Comparison of ENCODE assay signal across 13 cellular contexts in the genomic region with DNA sequence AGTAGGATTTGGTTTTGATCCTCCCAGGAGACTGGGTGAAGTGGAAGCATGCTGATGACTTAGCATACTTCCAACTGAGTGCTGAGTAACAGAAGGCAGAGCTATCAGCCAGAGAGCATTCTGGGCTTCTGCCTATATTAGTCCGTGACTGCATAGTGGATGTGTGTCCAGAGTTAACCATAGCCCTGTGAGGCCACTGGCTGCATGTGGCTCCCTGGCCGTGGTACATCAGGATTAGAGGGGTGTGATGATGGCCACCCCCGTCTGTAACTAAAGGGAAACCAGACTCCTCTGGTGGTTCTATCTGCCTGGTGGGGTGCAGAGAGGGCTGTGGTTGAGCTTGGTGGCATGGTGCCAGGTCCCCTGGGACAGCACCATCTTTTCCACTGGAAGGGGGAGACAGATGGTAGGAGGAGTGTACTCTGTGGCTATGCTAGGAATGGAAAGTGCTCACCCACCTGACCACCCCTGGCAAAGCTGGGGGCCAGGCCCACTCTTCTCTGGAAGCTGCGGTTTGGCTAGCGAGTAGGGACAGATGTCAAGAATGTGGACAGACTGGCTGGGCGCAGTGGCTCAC. TPM values are rescaled to one million over a fixed set of nuclear protein-coding genes. Genes with fewer than 3 reads are reported as not detected.
DNase-seq lines count a peak whose midpoint lies in the region; ATAC-seq and TF ChIP-seq lines count a peak whose summit lies in the region.
"Had no signal": no experiment of that assay in that cellular context is flagged by ENCODE, and none has a peak within 500 bp of the region (broad histone marks: within the 10 kb centered on the region; RNA-seq: fewer than 3 reads in every experiment).

No MANE protein-coding gene starts in this region.

- H3T11ph ChIP-seq in H9 (ENCODE audit: low read length) = no peak overlapping the region

- peak; percentile 69 for ATAC-seq in left lung
- ATAC-seq: activated naive CD4-positive, alpha-beta T cell treated with anti-CD3 and anti-CD28 coated beads, Interleukin-2, amount 50 U/mL, for 72 hours; gastroesophageal sphincter; natural killer cell treated with Interleukin-12 subunit alpha and Interleukin-12 subunit beta and Interleukin-15 and Interleukin-18, amount 100 ng/mL, for 72 hours had no signal

- peaks cover 9% of the 10 kb centered on the region for H3K9me3 Mint-ChIP-seq in activated naive CD8-positive, alpha-beta T cell treated with anti-CD3 and anti-CD28 coated beads for 36 hours
- peaks cover 0 to 7% of the 10 kb centered on the region in 2 experiments; a peak in 2 of 5 replicates for H3K9me3 Mint-ChIP-seq in H9

- peaks cover 10% of the 10 kb centered on the region for H3K36me3 ChIP-seq in BLaER1
- H3K36me3 ChIP-seq in left lung = no peaks in the 10 kb centered on the region
- no peaks in the 10 kb centered on the region for H3K36me3 ChIP-seq in effector memory CD4-positive, alpha-beta T cell (ENCODE audit: control insufficient read depth, insufficient read depth, low read length)
- H3K36me3 ChIP-seq: gastroesophageal sphincter had no signal

- H3K79me2 ChIP-seq in H9 (ENCODE audit: insufficient read depth, low read length) = no peaks in the 10 kb centered on the region

- H3K27me3 Mint-ChIP-seq in activated naive CD8-positive, alpha-beta T cell treated with anti-CD3 and anti-CD28 coated beads for 36 hours = peaks cover 4% of the 10 kb centered on the region
- H3K27me3 Mint-ChIP-seq in H9 (ENCODE audit: low read depth) = peaks cover 1% of the 10 kb centered on the region; the same call in 1 of the 2 replicates

- no peak overlapping the region for H3K23ac ChIP-seq in H9 (ENCODE audit: insufficient read length, low read depth, low read length)

- no peak overlapping the region for H2BK120ac ChIP-seq in H9 (ENCODE audit: low read depth, low read length, poor library complexity, severe bottlenecking)

- H3K18ac ChIP-seq in H9 (ENCODE audit: insufficient read length, low read depth, low read length) = no peak overlapping the region

- no peak overlapping the region for H3K4me3 Mint-ChIP-seq in activated naive CD8-positive, alpha-beta T cell treated with anti-CD3 and anti-CD28 coated beads for 36 hours
- no peak overlapping the region for H3K4me3 Mint-ChIP-seq in H9
- H3K4me3 Mint-ChIP-seq: natural killer cell treated with Interleukin-12 subunit alpha and Interleukin-12 subunit beta and Interleukin-15 and Interleukin-18, amount 100 ng/mL, for 72 hours had no signal

- no peak overlapping the region for H3K14ac ChIP-seq in H9 (ENCODE audit: insufficient read depth, low read length)

- DNase-seq in LHCN-M2 (ENCODE audit: low read depth) = peak; percentile 85
- peak; percentile 18 for DNase-seq in activated naive CD8-positive, alpha-beta T cell treated with anti-CD3 and anti-CD28 coated beads for 36 hours
- no peak for DNase-seq in left lung
- no peak for DNase-seq in effector memory CD4-positive, alpha-beta T cell
- DNase-seq in NAMALWA (ENCODE audit: low spot score) = no peak
- DNase-seq in head of caudate nucleus = no peak
- DNase-seq in H9 = no peak
- DNase-seq: GDM1, NCI-H2081 had no signal

- peaks cover 8% of the 10 kb centered on the region for H3K4me1 Mint-ChIP-seq in activated naive CD8-positive, alpha-beta T cell treated with anti-CD3 and anti-CD28 coated beads for 36 hours
- peaks cover 0 to 4% of the 10 kb centered on the region in 2 experiments; a peak in 1 of 4 replicates for H3K4me1 Mint-ChIP-seq in H9

- H3K79me1 ChIP-seq in H9 (ENCODE audit: insufficient read depth, low read depth, low read length, poor library complexity, severe bottlenecking) = no peaks in the 10 kb centered on the region

- no peak overlapping the region for H2BK20ac ChIP-seq in H9 (ENCODE audit: low read depth, low read length, poor library complexity, severe bottlenecking)

- no peak overlapping the region for H2BK12ac ChIP-seq in H9 (ENCODE audit: insufficient read length, low read depth, low read length)

- H3K4me2 ChIP-seq in BLaER1 (peak overlapping the region; percentile 69), H9 (ENCODE audit: insufficient read depth, insufficient read length, low read length) (no peak overlapping the region)

- H3K56ac ChIP-seq in H9 (ENCODE audit: insufficient read length, low read depth, low read length) = no peak overlapping the region

- H2BK15ac ChIP-seq in H9 (ENCODE audit: low read depth, low read length) = no peak overlapping the region

- H3K9me3 ChIP-seq in BLaER1 = peaks cover 16% of the 10 kb centered on the region
- peaks cover 0 to 2% of the 10 kb centered on the region in 2 donors for H3K9me3 ChIP-seq in left lung
- no peaks in the 10 kb centered on the region for H3K9me3 ChIP-seq in effector memory CD4-positive, alpha-beta T cell (ENCODE audit: control insufficient read depth, low read length)
- H3K9me3 ChIP-seq in H9 (ENCODE audit: control insufficient read depth, low read depth, low read length) = no peaks in the 10 kb centered on the region

- H3K4ac ChIP-seq in H9 (ENCODE audit: low read depth, low read length) = no peak overlapping the region

- H2BK5ac ChIP-seq in H9 (ENCODE audit: insufficient read length, low read length) = no peak overlapping the region

- H2AK5ac ChIP-seq in H9 (ENCODE audit: insufficient read length, low read length) = no peak overlapping the region

- H4K8ac ChIP-seq in H9 (replicated peaks; ENCODE audit: insufficient read length, low read depth, low read length) = no peak overlapping the region

- H3K27me3 ChIP-seq in BLaER1 = no peaks in the 10 kb centered on the region
- H3K27me3 ChIP-seq in left lung = peaks cover 0 to 20% of the 10 kb centered on the region in 2 donors
- H3K27me3 ChIP-seq in effector memory CD4-positive, alpha-beta T cell (replicated peaks; ENCODE audit: control insufficient read depth, insufficient read depth, low read length, poor library complexity, severe bottlenecking) = no peaks in the 10 kb centered on the region
- no peaks in the 10 kb centered on the region for H3K27me3 ChIP-seq in H9 (ENCODE audit: insufficient read depth, low read length)

- H3K4me3 ChIP-seq in BLaER1 (no peak overlapping the region), left lung (no peak overlapping the region)
- no peak overlapping the region for H3K4me3 ChIP-seq in effector memory CD4-positive, alpha-beta T cell (ENCODE audit: insufficient read depth, low read depth, low read length, poor library complexity, severe bottlenecking)
- H3K4me3 ChIP-seq: gastroesophageal sphincter had no signal

- no peak overlapping the region for H2AFZ ChIP-seq in H9 (ENCODE audit: low read length)

- no peak overlapping the region for H3K9ac ChIP-seq in BLaER1
- no peak overlapping the region for H3K9ac ChIP-seq in H9 (ENCODE audit: extremely low read depth, insufficient read length, low read length)

- H3K4me1 ChIP-seq in BLaER1 (peaks cover 21% of the 10 kb centered on the region), left lung (no peaks in the 10 kb centered on the region), H9 (ENCODE audit: insufficient read depth, low read length) (no peaks in the 10 kb centered on the region)
- no peaks in the 10 kb centered on the region for H3K4me1 ChIP-seq in effector memory CD4-positive, alpha-beta T cell (ENCODE audit: control insufficient read depth, insufficient read depth, low read length, poor library complexity, severe bottlenecking)
- H3K4me1 ChIP-seq: gastroesophageal sphincter had no signal

- 0 out of 2 replicates have a peak overlapping the region, but pooled peaks have one; percentile 14 for H3K27ac ChIP-seq in BLaER1
- no peak overlapping the region for H3K27ac ChIP-seq in left lung
- H3K27ac ChIP-seq in effector memory CD4-positive, alpha-beta T cell (ENCODE audit: insufficient read depth, low read length, poor library complexity, severe bottlenecking) = no peak overlapping the region
- H3K27ac ChIP-seq in H9 (ENCODE audit: insufficient read length, low read depth, low read length) = no peak overlapping the region
- H3K27ac ChIP-seq: gastroesophageal sphincter had no signal

- H4K5ac ChIP-seq in H9 (ENCODE audit: insufficient read length, low read depth, low read length) = no peak overlapping the region

- TF ChIP-seq CTCF in left lung (IDR thresholded peaks at IDR 0.05) (no peak), H9 (conservative IDR thresholded peaks at IDR 0.05) (no peak)

- no peaks in the 10 kb centered on the region for H4K20me1 ChIP-seq in BLaER1
- no peaks in the 10 kb centered on the region for H4K20me1 ChIP-seq in H9 (ENCODE audit: control insufficient read depth, insufficient read depth, insufficient read length)

- H3K27ac Mint-ChIP-seq in activated naive CD8-positive, alpha-beta T cell treated with anti-CD3 and anti-CD28 coated beads for 36 hours = no peak overlapping the region
- peak overlapping the region in 1 of 3 experiments; percentile 25; a peak in 1 of 7 replicates for H3K27ac Mint-ChIP-seq in H9
- H3K27ac Mint-ChIP-seq: activated naive CD4-positive, alpha-beta T cell treated with anti-CD3 and anti-CD28 coated beads, Interleukin-2, amount 50 U/mL, for 72 hours; natural killer cell treated with Interleukin-12 subunit alpha and Interleukin-12 subunit beta and Interleukin-15 and Interleukin-18, amount 100 ng/mL, for 72 hours had no signal

- H4K91ac ChIP-seq in H9 (ENCODE audit: insufficient read length, low read depth, low read length) = no peak overlapping the region

- peaks cover 10% of the 10 kb centered on the region for H3K36me3 Mint-ChIP-seq in activated naive CD8-positive, alpha-beta T cell treated with anti-CD3 and anti-CD28 coated beads for 36 hours
- H3K36me3 Mint-ChIP-seq in H9 (ENCODE audit: insufficient read depth in 1 of 3, low read depth in 3 of 3) = no peaks in the 10 kb centered on the region; a peak in 3 of 7 replicates
- H3K36me3 Mint-ChIP-seq: natural killer cell treated with Interleukin-12 subunit alpha and Interleukin-12 subunit beta and Interleukin-15 and Interleukin-18, amount 100 ng/mL, for 72 hours had no signal

- intact Hi-C loops in left lung (cut with DNase I) (no loop called here), head of caudate nucleus (cut with DNase I) (no loop called here)

- WGBS in H9 (ENCODE audit: extremely low coverage, insufficient read length, low lambda C conversion rate) = no CpG with 5 or more reads among the region's 6 CpGs

- H3K23me2 ChIP-seq in H9 (ENCODE audit: insufficient read length, low read depth, low read length, poor library complexity, severe bottlenecking) = no peaks in the 10 kb centered on the region

RNA-seq across cellular contexts. Expression of a gene that starts 27.4 kb away (rescaled TPM):
- total RNA-seq in LHCN-M2 (2014; rRNA removed) = 21.0 and 22.0 TPM in 2 replicates
- 13.8 TPM for polyA plus RNA-seq in LHCN-M2 (2012)
- total RNA-seq in activated naive CD8-positive, alpha-beta T cell treated with anti-CD3 and anti-CD28 coated beads for 36 hours = 10 to 100 TPM; 36.8 to 36.9 TPM
- total RNA-seq in left lung = 10 to 100 TPM; 37.0 to 41.1 TPM
- 79.1 and 80.9 TPM in 2 replicates for total RNA-seq in H9 (2021)

RNA-seq across cellular contexts. Expression of a gene that starts 36.1 kb away (rescaled TPM):
- total RNA-seq in LHCN-M2 (2014; rRNA removed) = not detected in 2 replicates
- not detected for polyA plus RNA-seq in LHCN-M2 (2012)
- total RNA-seq in activated naive CD8-positive, alpha-beta T cell treated with anti-CD3 and anti-CD28 coated beads for 36 hours = not detected
- total RNA-seq in left lung = not detected
- total RNA-seq in H9 (2021) = not detected in 2 replicates
- total RNA-seq: activated naive CD4-positive, alpha-beta T cell treated with anti-CD3 and anti-CD28 coated beads, Interleukin-2, amount 50 U/mL, for 72 hours; gastroesophageal sphincter; natural killer cell treated with Interleukin-12 subunit alpha and Interleukin-12 subunit beta and Interleukin-15 and Interleukin-18, amount 100 ng/mL, for 72 hours had no signal

Comparison
In these comparisons a context has a peak if more than half of its experiments do, and no peak if none do; other contexts are left out.
1. DNase-seq: peak in LHCN-M2 (single experiment) and activated naive CD8-positive, alpha-beta T cell treated with anti-CD3 and anti-CD28 coated beads for 36 hours (single experiment); none in left lung (0 of 2), effector memory CD4-positive, alpha-beta T cell (0 of 3), NAMALWA (single experiment), head of caudate nucleus (0 of 42) and H9 (single experiment).